Comparison of ENCODE assay signal across 8 cellular contexts in the genomic region with DNA sequence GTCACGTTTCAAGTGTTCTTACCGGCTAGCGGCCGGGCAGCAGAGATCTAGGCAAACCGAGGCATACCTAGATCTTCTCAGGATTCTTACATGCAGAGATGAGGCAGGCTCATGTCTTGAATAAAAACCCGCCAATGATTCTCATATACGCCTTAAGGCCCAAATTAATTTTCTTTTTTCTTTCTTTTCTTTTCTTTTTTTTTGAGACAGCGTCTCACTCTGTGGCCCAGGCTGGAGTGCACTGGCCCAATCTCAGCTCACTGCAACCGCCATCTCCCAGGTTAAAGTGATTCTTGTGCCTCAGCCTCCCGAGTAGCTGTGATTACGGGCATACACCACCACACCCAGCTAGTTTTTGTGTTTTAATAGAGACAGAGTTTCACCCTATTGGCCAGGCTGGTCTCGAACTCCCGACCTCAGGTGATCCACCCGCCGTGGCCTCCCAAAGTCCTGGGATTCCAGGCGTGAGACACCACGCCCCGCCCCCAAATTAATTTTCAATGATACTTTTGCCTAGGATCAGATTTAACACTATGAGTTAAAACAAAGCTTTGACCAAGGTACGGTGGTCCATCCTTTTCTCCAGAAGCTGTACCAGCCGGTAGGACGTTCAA. TPM values are rescaled to one million over a fixed set of nuclear protein-coding genes. Genes with fewer than 3 reads are reported as not detected.
DNase-seq lines count a peak whose midpoint lies in the region; ATAC-seq, FAIRE-seq and TF ChIP-seq lines count a peak whose summit lies in the region.

No MANE protein-coding gene starts in this region.

- no peak for DNase-seq in CD4-positive, alpha-beta memory T cell
- DNase-seq in PC-3 (no peak), endothelial cell of umbilical vein (ENCODE audit: low read depth, low spot score) (no peak), osteoblast (ENCODE audit: insufficient read length, low spot score, missing footprints) (no peak), GM20000 (ENCODE audit: low spot score) (no peak), substantia nigra (lab: John Stamatoyannopoulos, UW) (no peak), MV-4-11 (lab: John Stamatoyannopoulos, UW) (no peak), AG20443 (ENCODE audit: low spot score) (no peak)

- H3K4me3 Mint-ChIP-seq in CD4-positive, alpha-beta memory T cell, result peak overlapping the region; percentile 96 to 100 (median 98)

- no peak for TF ChIP-seq CTCF in PC-3 (conservative IDR thresholded peaks at IDR 0.05; ENCODE audit: low read depth, low read length)
- no peak for TF ChIP-seq CTCF in endothelial cell of umbilical vein (IDR thresholded peaks at IDR 0.05; ENCODE audit: extremely low read depth in 1 of 2, insufficient read depth in 1 of 2, low read depth in 1 of 2, low read length in 2 of 2)
- TF ChIP-seq CTCF in osteoblast (IDR thresholded peaks at IDR 0.05; ENCODE audit: extremely low read depth, low read depth, low read length), result no peak
- TF ChIP-seq CTCF in GM20000 (IDR thresholded peaks at IDR 0.05; ENCODE audit: extremely low read depth, missing control alignments), result no peak

- intact Hi-C loops in CD4-positive, alpha-beta memory T cell (cut with micrococcal nuclease), result loop anchor here (5.0 to 10.0 kb wide), 3 partner anchors 66 to 236 kb away; partner anchors contain the start of gene TRPM6
- intact Hi-C loops in PC-3 (cut with micrococcal nuclease), result loop anchor here (5.0 kb wide), 2 partner anchors 76 to 136 kb away; partner anchors contain the start of genes CARNMT1, NMRK1 and OSTF1
- intact Hi-C loops in endothelial cell of umbilical vein (cut with micrococcal nuclease), result loop anchor here (10.0 kb wide), 1 partner anchor 214 kb away; no protein-coding TSS in a partner anchor

- H3K36me3 ChIP-seq in CD4-positive, alpha-beta memory T cell (ENCODE audit: insufficient read depth, low read length), result no peaks in the 10 kb centered on the region
- H3K36me3 ChIP-seq in PC-3 (ENCODE audit: low read depth, low read length), result no peaks in the 10 kb centered on the region
- H3K36me3 ChIP-seq in endothelial cell of umbilical vein (ENCODE audit: control insufficient read depth in 2 of 2, extremely low read depth in 1 of 2, insufficient read depth in 2 of 2, low read length in 2 of 2), result no peaks in the 10 kb centered on the region
- no peaks in the 10 kb centered on the region for H3K36me3 ChIP-seq in osteoblast (ENCODE audit: insufficient read depth, low read length)

- H3K9me1 ChIP-seq in endothelial cell of umbilical vein (replicated peaks; ENCODE audit: control insufficient read depth, extremely low read depth, insufficient read depth, low read length), result no peaks in the 10 kb centered on the region

- CTCF ChIA-PET in CD4-positive, alpha-beta memory T cell (lab: Charles Lee; ENCODE audit: partially characterized antibody), result interaction anchor here (0.9 to 5.3 kb wide), 15 partner anchors 9 to 287 kb away, joined by 3 to 49 read pairs (median 9); partner anchors contain the start of gene CARNMT1
- CTCF ChIA-PET in PC-3 (lab: Charles Lee) (interaction anchor here (0.6 kb wide), 1 partner anchor 10 kb away, joined by 3 read pairs; no protein-coding TSS in a partner anchor), endothelial cell of umbilical vein (lab: Charles Lee) (interaction anchor here (1.2 to 3.4 kb wide), 10 partner anchors 10 to 176 kb away, joined by 3 to 36 read pairs (median 8); partner anchors contain the start of genes CARNMT1, NMRK1 and OSTF1)

- POLR2A ChIA-PET in CD4-positive, alpha-beta memory T cell (lab: Charles Lee; ENCODE audit: partially characterized antibody), result interaction anchor here (1.9 to 4.6 kb wide), 3 partner anchors 75 to 201 kb away, joined by 6 to 54 read pairs (median 43); partner anchors contain the start of genes CARNMT1, NMRK1 and OSTF1
- POLR2A ChIA-PET in PC-3 (lab: Charles Lee; ENCODE audit: unreplicated experiment), result no interaction called here
- POLR2A ChIA-PET in endothelial cell of umbilical vein (lab: Charles Lee), result interaction anchor here (1.2 kb wide), 1 partner anchor 77 kb away, joined by 7 read pairs; the partner anchor contains the start of gene CARNMT1

- H3F3A ChIP-seq in PC-3 (ENCODE audit: low read length, unreplicated experiment), result no peaks in the 10 kb centered on the region

- peak overlapping the region; percentile 91 for H2AFZ ChIP-seq in PC-3 (ENCODE audit: low read length)
- H2AFZ ChIP-seq in endothelial cell of umbilical vein (ENCODE audit: low read depth, low read length), result peak overlapping the region; percentile 81
- H2AFZ ChIP-seq in osteoblast (ENCODE audit: low read length), result peak overlapping the region; percentile 100

- H3K4me1 ChIP-seq in CD4-positive, alpha-beta memory T cell (ENCODE audit: insufficient read depth, low read length), result peaks cover 23% of the 10 kb centered on the region
- no peaks in the 10 kb centered on the region for H3K4me1 ChIP-seq in PC-3 (ENCODE audit: insufficient read depth, low read length)
- peaks cover 4% of the 10 kb centered on the region for H3K4me1 ChIP-seq in endothelial cell of umbilical vein (ENCODE audit: control insufficient read depth, extremely low read depth, insufficient read depth, low read length)
- H3K4me1 ChIP-seq in osteoblast (ENCODE audit: insufficient read depth, low read length), result peaks cover 6% of the 10 kb centered on the region

- dilution Hi-C loops in endothelial cell of umbilical vein (cut with MboI; ENCODE audit: extremely low pct_ligation_motif_present, low sequenced_read_pairs), result no loop called here

- no peaks in the 10 kb centered on the region for H3K9me3 Mint-ChIP-seq in CD4-positive, alpha-beta memory T cell

- peak overlapping the region; percentile 82 for H3K27ac ChIP-seq in CD4-positive, alpha-beta memory T cell (ENCODE audit: low read depth, low read length)
- H3K27ac ChIP-seq in PC-3 (ENCODE audit: low read length), result no peak overlapping the region
- H3K27ac ChIP-seq in endothelial cell of umbilical vein (ENCODE audit: insufficient read depth, low read depth, low read length), result no peak overlapping the region
- peak overlapping the region; percentile 86 for H3K27ac ChIP-seq in osteoblast (ENCODE audit: low read depth, low read length)
- H3K27ac ChIP-seq in substantia nigra (ENCODE audit: low read depth, low read length, poor library complexity, severe bottlenecking), result no peak overlapping the region

- peaks cover 3 to 9% of the 10 kb centered on the region in 2 donors for H3K36me3 Mint-ChIP-seq in CD4-positive, alpha-beta memory T cell

- H4K20me1 ChIP-seq in PC-3 (ENCODE audit: low read length), result no peaks in the 10 kb centered on the region
- H4K20me1 ChIP-seq in endothelial cell of umbilical vein (replicated peaks; ENCODE audit: control insufficient read depth, extremely low read depth, insufficient read depth, low read length), result no peaks in the 10 kb centered on the region
- H4K20me1 ChIP-seq in osteoblast (ENCODE audit: insufficient read depth, low read length), result peaks cover 3% of the 10 kb centered on the region

- peak overlapping the region; percentile 66 to 96 for H3K4me3 ChIP-seq in CD4-positive, alpha-beta memory T cell (ENCODE audit: low read length in 2 of 2)
- H3K4me3 ChIP-seq in PC-3 (ENCODE audit: low read length) (peak overlapping the region; percentile 80), endothelial cell of umbilical vein (replicated peaks in 1 of 3; ENCODE audit: insufficient read depth in 1 of 3, low read depth in 1 of 3, low read length in 3 of 3) (peak overlapping the region; percentile 48 to 91 (median 61)), osteoblast (ENCODE audit: insufficient read depth, low read length) (peak overlapping the region; percentile 97)

- H3K27ac Mint-ChIP-seq in CD4-positive, alpha-beta memory T cell, result peak overlapping the region; percentile 92 to 98 (median 97)

- ATAC-seq in PC-3, result no peak

- no peaks in the 10 kb centered on the region for H3K27me3 ChIP-seq in CD4-positive, alpha-beta memory T cell (ENCODE audit: insufficient read depth, low read length)
- H3K27me3 ChIP-seq in PC-3 (ENCODE audit: low read length) (no peaks in the 10 kb centered on the region), endothelial cell of umbilical vein (ENCODE audit: control insufficient read depth in 2 of 2, insufficient read depth in 2 of 2, low read length in 2 of 2) (no peaks in the 10 kb centered on the region), osteoblast (ENCODE audit: insufficient read depth, low read length) (no peaks in the 10 kb centered on the region)

- peak overlapping the region; percentile 61; the same call in 1 of the 2 replicates for H3K9ac ChIP-seq in PC-3 (ENCODE audit: low read length)
- peak overlapping the region; percentile 68 for H3K9ac ChIP-seq in endothelial cell of umbilical vein (replicated peaks; ENCODE audit: extremely low read depth, insufficient read depth, low read length)

- no peaks in the 10 kb centered on the region for H3K27me3 Mint-ChIP-seq in CD4-positive, alpha-beta memory T cell

- H3K4me2 ChIP-seq in PC-3 (ENCODE audit: low read length), result peak overlapping the region; percentile 83
- peak overlapping the region; percentile 51 for H3K4me2 ChIP-seq in endothelial cell of umbilical vein (ENCODE audit: insufficient read depth, low read length)
- peak overlapping the region; percentile 95 for H3K4me2 ChIP-seq in osteoblast (ENCODE audit: insufficient read depth, low read length)

- BruUV-seq in PC-3 (replicated peaks; lab: Mats Ljungman, UMichigan) (TSS peak; percentile 53), endothelial cell of umbilical vein (replicated peaks; lab: Mats Ljungman, UMichigan) (TSS peak; percentile 20)

- H3K79me2 ChIP-seq in PC-3 (ENCODE audit: low read length), result peaks cover 8% of the 10 kb centered on the region
- H3K79me2 ChIP-seq in endothelial cell of umbilical vein (ENCODE audit: control insufficient read depth, insufficient read depth, low read length), result peaks cover 2% of the 10 kb centered on the region
- H3K79me2 ChIP-seq in osteoblast (ENCODE audit: insufficient read depth, low read length), result peaks cover 15% of the 10 kb centered on the region

- FAIRE-seq in endothelial cell of umbilical vein (lab: Jason Lieb, UNC), result peak; percentile 61

- H3K4me1 Mint-ChIP-seq in CD4-positive, alpha-beta memory T cell, result peaks cover 9 to 31% (median 22%) of the 10 kb centered on the region in 4 donors

- no peak for TF ChIP-seq POLR2A in endothelial cell of umbilical vein (IDR thresholded peaks at IDR 0.05; ENCODE audit: low read depth, low read length)

- H3K9me3 ChIP-seq in CD4-positive, alpha-beta memory T cell (ENCODE audit: control insufficient read depth in 1 of 2, low read length in 2 of 2), result no peaks in the 10 kb centered on the region
- no peaks in the 10 kb centered on the region for H3K9me3 ChIP-seq in PC-3 (ENCODE audit: low read length)
- H3K9me3 ChIP-seq in endothelial cell of umbilical vein (replicated peaks; ENCODE audit: control insufficient read depth, insufficient read depth, low read length), result no peaks in the 10 kb centered on the region
- H3K9me3 ChIP-seq in osteoblast (ENCODE audit: low read depth, low read length), result no peaks in the 10 kb centered on the region

- H3K9me2 ChIP-seq in PC-3 (replicated peaks; ENCODE audit: low read length), result no peaks in the 10 kb centered on the region

RNA-seq across cellular contexts. Expression of gene C9orf40, which starts 1.5 kb away (rescaled TPM):
- 1 to 10 TPM; 7.1 to 7.4 TPM for total RNA-seq in CD4-positive, alpha-beta memory T cell
- 1 to 10 TPM; 2.2 to 3.8 TPM for polyA plus RNA-seq in CD4-positive, alpha-beta memory T cell
- total RNA-seq in PC-3 (2014; rRNA removed), result 4.7 and 7.7 TPM in 2 replicates
- 5.1 and 7.5 TPM in 2 replicates for total RNA-seq in endothelial cell of umbilical vein
- 2.1 and 2.2 TPM in 2 replicates for polyA plus RNA-seq in endothelial cell of umbilical vein
- 1.5 TPM in 2 replicates for polyA plus RNA-seq in endothelial cell of umbilical vein (2011; cell fraction: cytosol; rRNA removed)
- polyA plus RNA-seq in endothelial cell of umbilical vein (2011; cell fraction: nucleus; rRNA removed), result 0.60 and 1.5 TPM in 2 replicates
- 3.8 and 4.6 TPM in 2 replicates for polyA plus RNA-seq in endothelial cell of umbilical vein (2012)
- polyA minus RNA-seq in endothelial cell of umbilical vein, result 0.85 and 1.2 TPM in 2 replicates
- 17.9 TPM for polyA minus RNA-seq in endothelial cell of umbilical vein (2011; cell fraction: cytosol; rRNA and poly(A)+ RNA removed)
- 0.38 and 0.53 TPM in 2 replicates for polyA minus RNA-seq in endothelial cell of umbilical vein (2011; cell fraction: nucleus; rRNA and poly(A)+ RNA removed)
- 2.9 and 3.8 TPM in 2 replicates for total RNA-seq in osteoblast

Comparison
In these comparisons a context has a peak if more than half of its experiments do, and no peak if none do; other contexts are left out.
1. H3K27ac ChIP-seq: peak in CD4-positive, alpha-beta memory T cell (single experiment) and osteoblast (single experiment); none in PC-3 (single experiment), endothelial cell of umbilical vein (single experiment) and substantia nigra (single experiment).
2. Peak in every context shown above with its lines, with median percentiles within 50 percentile points of each other: H3K4me3 ChIP-seq, H2AFZ ChIP-seq and H3K4me2 ChIP-seq.